9 cellular contexts compared by ENCODE assay signal in the genomic region with DNA sequence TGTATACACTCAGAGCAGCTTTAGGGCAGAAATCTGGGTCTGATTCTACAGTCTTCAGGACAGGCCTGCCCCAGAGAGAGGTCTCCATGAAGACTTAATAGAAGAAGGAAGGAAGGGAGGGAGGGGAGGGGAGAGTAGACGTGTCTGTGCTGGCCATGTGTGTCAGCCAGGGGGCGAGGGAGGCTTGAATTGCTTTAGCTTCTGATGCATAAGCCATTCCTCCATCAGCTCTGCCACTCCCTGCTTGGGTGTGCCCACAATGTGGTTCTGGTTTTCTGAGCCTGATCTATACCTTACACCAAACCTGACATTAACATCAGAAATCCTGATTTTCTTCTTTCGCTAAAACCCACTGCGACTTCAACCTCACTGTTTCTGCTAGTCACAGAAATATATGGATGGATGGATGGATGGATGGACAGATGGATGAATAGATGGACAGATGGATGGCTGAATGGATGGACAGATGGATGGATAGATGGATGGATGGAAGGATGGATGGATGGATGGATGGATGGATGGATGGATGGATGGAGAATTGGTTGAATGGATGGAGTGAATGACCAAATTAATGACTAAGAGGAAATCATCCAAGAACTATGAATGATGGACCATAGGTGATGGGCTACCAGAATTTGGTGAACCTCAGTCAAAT. TPM values are rescaled to one million over a fixed set of nuclear protein-coding genes. Genes with fewer than 3 reads are reported as not detected.
A peak's percentile ranks its signal among the peaks of the same experiment; 100 is the strongest.
DNase-seq lines count a peak whose midpoint lies in the region; ATAC-seq and TF ChIP-seq lines count a peak whose summit lies in the region.
"Had no signal": no experiment of that assay in that cellular context is flagged by ENCODE, and none has a peak within 500 bp of the region (broad histone marks: within the 10 kb centered on the region; RNA-seq: fewer than 3 reads in every experiment).

No MANE protein-coding gene starts in this region.

- peak overlapping the region; percentile 83 for H2AFZ ChIP-seq in ACC112 (ENCODE audit: low read length, unreplicated experiment)

- H3K4me1 ChIP-seq in ACC112 (ENCODE audit: control insufficient read depth, insufficient read depth, low read length, unreplicated experiment) (peaks cover 63% of the 10 kb centered on the region), liver (ENCODE audit: control insufficient read depth in 4 of 4, insufficient read depth in 4 of 4, low read length in 3 of 4) (peaks cover 0 to 11% (median 5%) of the 10 kb centered on the region in 4 donors)

- H3K9ac ChIP-seq in liver (ENCODE audit: low read depth in 1 of 2, low read length in 2 of 2), result no peak overlapping the region

- H3K27me3 Mint-ChIP-seq in brain, result peaks cover 10% of the 10 kb centered on the region

- H3K27me3 ChIP-seq in ACC112 (ENCODE audit: insufficient read depth, low read length), result no peaks in the 10 kb centered on the region
- no peaks in the 10 kb centered on the region for H3K27me3 ChIP-seq in liver (ENCODE audit: control insufficient read depth in 4 of 4, insufficient read depth in 4 of 4, low read length in 3 of 4)
- H3K27me3 ChIP-seq: dorsolateral prefrontal cortex had no signal

- H3K27ac ChIP-seq in ACC112 (ENCODE audit: low read depth, low read length), result peak overlapping the region; percentile 97
- H3K27ac ChIP-seq in liver (ENCODE audit: low read depth in 1 of 2, low read length in 2 of 2), result peak overlapping the region; percentile 40 to 43

- H3K36me3 Mint-ChIP-seq in brain, result no peaks in the 10 kb centered on the region

- TF ChIP-seq CTCF in HFF-Myc (IDR thresholded peaks at IDR 0.05; ENCODE audit: low read depth, low read length, missing control alignments), result peak; percentile 39
- peak in 1 of 2 experiments; percentile 26 for TF ChIP-seq CTCF in brain (conservative IDR thresholded peaks at IDR 0.05)
- TF ChIP-seq CTCF in liver (IDR thresholded peaks at IDR 0.05; ENCODE audit: low read depth, low read length, missing input control), result no peak

- ATAC-seq in GM19395 (IDR thresholded peaks at IDR 0.05; ENCODE audit: unreplicated experiment) (no peak), HG03378 (IDR thresholded peaks at IDR 0.05; ENCODE audit: unreplicated experiment) (no peak)

- peaks cover 83% of the 10 kb centered on the region for H3K4me1 Mint-ChIP-seq in brain

- H3K27ac Mint-ChIP-seq in brain, result peak overlapping the region; percentile 24 to 78 (median 53)

- H3K4me3 Mint-ChIP-seq in brain, result peak overlapping the region in 1 of 5 experiments; percentile 43

- H3K9me3 ChIP-seq in liver (ENCODE audit: control insufficient read depth in 4 of 4, low read length in 3 of 4), result no peaks in the 10 kb centered on the region

- peaks cover 0 to 11% (median 0%) of the 10 kb centered on the region in 5 experiments for H3K9me3 Mint-ChIP-seq in brain

- no peaks in the 10 kb centered on the region for H3K79me2 ChIP-seq in ACC112 (ENCODE audit: control insufficient read depth, insufficient read depth, low read length, unreplicated experiment)

- H3K36me3 ChIP-seq in ACC112 (ENCODE audit: insufficient read depth, low read length) (no peaks in the 10 kb centered on the region), liver (ENCODE audit: control insufficient read depth in 4 of 4, insufficient read depth in 3 of 4, low read depth in 1 of 4, low read length in 3 of 4) (no peaks in the 10 kb centered on the region)

- H3K4me3 ChIP-seq in ACC112 (ENCODE audit: low read depth, low read length) (peak overlapping the region; percentile 57), HFF-Myc (replicated peaks; ENCODE audit: low read depth, low read length) (no peak overlapping the region), liver (ENCODE audit: low read depth in 1 of 3, low read length in 3 of 3) (no peak overlapping the region)
- H3K4me3 ChIP-seq: dorsolateral prefrontal cortex had no signal

- no peak for TF ChIP-seq RAD21 in liver (IDR thresholded peaks at IDR 0.05)

- no peak for DNase-seq in HFF-Myc (ENCODE audit: extremely low read depth, low read depth)
- DNase-seq in T-helper 1 cell, result no peak
- DNase-seq in NCI-H1417 treated with DMSO at 0.1 percent for 48 hours (lab: John Stamatoyannopoulos, UW), result no peak

- WGBS in liver, result 88% methylated on average over 4 of the region's 4 CpGs

TF ChIP-seq in liver, 16 proteins besides CTCF, POLR2A, EP300 and RAD21:
- TF ChIP-seq MAX (IDR thresholded peaks at IDR 0.05) (no peak), GABPA (IDR thresholded peaks at IDR 0.05 in 1 of 2, conservative IDR thresholded peaks at IDR 0.05 in 1 of 2) (no peak), TAF1 (conservative IDR thresholded peaks at IDR 0.05) (no peak)

RNA-seq across cellular contexts. Expression of gene PRDM11, which starts 56.5 kb away (rescaled TPM):
- 4.2 TPM for polyA plus RNA-seq in brain (ENCODE audit: insufficient read depth, low read depth, low replicate concordance)
- 1 to 10 TPM; 3.7 to 6.9 TPM for total RNA-seq in liver
- polyA plus RNA-seq in liver, result 1 to 10 TPM in 1 of 2 donors, under 1 TPM in 1; 0.64 to 1.9 TPM
